Comparison of ENCODE assay signal across 8 cellular contexts in the genomic region with DNA sequence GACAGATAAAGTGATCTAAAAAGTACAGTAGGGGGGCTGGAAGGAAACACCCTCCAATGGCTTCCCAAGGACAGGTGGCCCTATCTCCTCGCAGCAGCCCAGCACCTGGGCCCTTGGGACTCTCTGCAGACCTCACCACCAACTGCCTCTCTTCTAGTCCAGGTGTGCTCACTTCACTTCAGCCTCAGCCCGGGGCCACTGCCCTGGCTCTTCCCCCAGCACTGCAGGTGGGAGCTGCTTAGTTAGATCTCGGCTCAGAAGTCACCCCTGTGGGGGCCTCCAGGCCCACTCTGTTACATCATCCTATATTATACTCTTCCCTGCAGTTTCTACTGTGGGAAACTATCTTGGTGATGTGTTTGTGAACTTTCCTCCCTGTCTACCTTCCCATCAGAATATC. TPM values are rescaled to one million over a fixed set of nuclear protein-coding genes. Genes with fewer than 3 reads are reported as not detected.
DNase-seq lines count a peak whose midpoint lies in the region; ATAC-seq and TF ChIP-seq lines count a peak whose summit lies in the region.

No MANE protein-coding gene starts in this region.

- in situ Hi-C loops in transverse colon (cut with MboI; ENCODE audit: low pct_ligation_motif_present in 1 of 4, low pct_unique_long_range_greater_than_20kb in 1 of 4, low sequenced_read_pairs in 3 of 4), result no loop called here

- peaks cover 0 to 30% (median 18%) of the 10 kb centered on the region in 4 donors for H3K4me1 ChIP-seq in transverse colon

- H3K27ac ChIP-seq in caudate nucleus (ENCODE audit: low read depth, low read length), result peak overlapping the region; percentile 88
- H3K27ac ChIP-seq in transverse colon, result peak overlapping the region; percentile 67 to 88 (median 82)

- no peaks in the 10 kb centered on the region for H3K9me3 ChIP-seq in transverse colon

- no peaks in the 10 kb centered on the region for H3K9me3 Mint-ChIP-seq in activated T-cell treated with anti-CD3 and anti-CD28 coated beads, Interleukin-2, amount 50 U/mL, for 72 hours
- no peaks in the 10 kb centered on the region for H3K9me3 Mint-ChIP-seq in mesothelial cell of epicardium

- peaks cover 2% of the 10 kb centered on the region in 2 donors for H3K36me3 Mint-ChIP-seq in activated T-cell treated with anti-CD3 and anti-CD28 coated beads, Interleukin-2, amount 50 U/mL, for 72 hours (ENCODE audit: insufficient read depth in 2 of 2)
- no peaks in the 10 kb centered on the region for H3K36me3 Mint-ChIP-seq in mesothelial cell of epicardium

- no peak for TF ChIP-seq POLR2A in transverse colon (IDR thresholded peaks at IDR 0.05)

- DNase-seq in activated T-cell treated with anti-CD3 and anti-CD28 coated beads, Interleukin-2, amount 50 U/mL, for 72 hours, result no peak
- no peak for DNase-seq in activated T-cell treated with anti-CD3 and anti-CD28 coated beads for 4 hours
- no peak for DNase-seq in caudate nucleus (lab: John Stamatoyannopoulos, UW)
- DNase-seq in mesothelial cell of epicardium (ENCODE audit: low spot score in 2 of 2, unreplicated experiment in 2 of 2), result no peak
- no peak for DNase-seq in transverse colon
- DNase-seq in 8988T, result no peak
- no peak for DNase-seq in sciatic nerve (ENCODE audit: low spot score)

- TF ChIP-seq CTCF in mesothelial cell of epicardium (IDR thresholded peaks at IDR 0.05; ENCODE audit: unreplicated experiment) (no peak), transverse colon (IDR thresholded peaks at IDR 0.05) (no peak)

- H3K4me3 ChIP-seq in transverse colon, result peak overlapping the region in 3 of 4 donors; percentile 2 to 64 (median 61)

- no peak for TF ChIP-seq EP300 in transverse colon (IDR thresholded peaks at IDR 0.05; ENCODE audit: low read depth)

- intact Hi-C loops in transverse colon (cut with DNase I; ENCODE audit: low total_unique reads) (loop anchor here (2.0 to 10.0 kb wide), 2 partner anchors 34 to 90 kb away; no protein-coding TSS in a partner anchor), sciatic nerve (cut with DNase I) (no loop called here)

- H3K4me3 Mint-ChIP-seq in activated T-cell treated with anti-CD3 and anti-CD28 coated beads, Interleukin-2, amount 50 U/mL, for 72 hours, result peak overlapping the region; percentile 23 to 52
- H3K4me3 Mint-ChIP-seq in mesothelial cell of epicardium, result peak overlapping the region; percentile 81

- H3K36me3 ChIP-seq in transverse colon, result no peaks in the 10 kb centered on the region

- H3K27me3 Mint-ChIP-seq in activated T-cell treated with anti-CD3 and anti-CD28 coated beads, Interleukin-2, amount 50 U/mL, for 72 hours (ENCODE audit: low read depth), result peaks cover 42% of the 10 kb centered on the region
- peaks cover 32% of the 10 kb centered on the region for H3K27me3 Mint-ChIP-seq in mesothelial cell of epicardium (ENCODE audit: low read depth)

- H3K27ac Mint-ChIP-seq in activated T-cell treated with anti-CD3 and anti-CD28 coated beads, Interleukin-2, amount 50 U/mL, for 72 hours, result no peak overlapping the region
- peak overlapping the region; percentile 50 for H3K27ac Mint-ChIP-seq in mesothelial cell of epicardium

- ATAC-seq in activated T-cell treated with anti-CD3 and anti-CD28 coated beads, Interleukin-2, amount 50 U/mL, for 72 hours (replicated peaks in 1 of 2), result no peak
- no peak for ATAC-seq in sciatic nerve
- ATAC-seq in HG03135 (IDR thresholded peaks at IDR 0.05; ENCODE audit: unreplicated experiment), result no peak

- 65% methylated on average over 3 of the region's 3 CpGs; no CpG with 5 or more reads in 1 of the 2 donors for WGBS in transverse colon (ENCODE audit: low coverage in 1 of 2), 2 donors

- peaks cover 12% of the 10 kb centered on the region for H3K4me1 Mint-ChIP-seq in activated T-cell treated with anti-CD3 and anti-CD28 coated beads, Interleukin-2, amount 50 U/mL, for 72 hours (ENCODE audit: low read depth)
- H3K4me1 Mint-ChIP-seq in mesothelial cell of epicardium, result peaks cover 12% of the 10 kb centered on the region

- peaks cover 47% of the 10 kb centered on the region for H3K27me3 ChIP-seq in transverse colon

RNA-seq across cellular contexts. Expression of a gene that starts 2.0 kb away (rescaled TPM):
- 1 to 10 TPM in 1 of 2 donors, under 1 TPM in 1; 0.44 to 1.0 TPM for total RNA-seq in activated T-cell treated with anti-CD3 and anti-CD28 coated beads, Interleukin-2, amount 50 U/mL, for 72 hours
- total RNA-seq in mesothelial cell of epicardium (1.1 to 1.9 TPM (median 1.4 TPM) in 3 replicates), transverse colon (10 to 100 TPM in 2 of 4 donors, 1 to 10 TPM in 2; 4.0 to 19.5 (median 8.4) TPM), sciatic nerve (22.7 TPM)

RNA-seq across cellular contexts. Expression of a gene that starts 39.5 kb away (rescaled TPM):
- total RNA-seq in activated T-cell treated with anti-CD3 and anti-CD28 coated beads, Interleukin-2, amount 50 U/mL, for 72 hours, result not detected
- not detected in 3 replicates for total RNA-seq in mesothelial cell of epicardium
- total RNA-seq in transverse colon, result not detected
- total RNA-seq in sciatic nerve, result 1.5 TPM
